19 cellular contexts compared by ENCODE assay signal in the genomic region with DNA sequence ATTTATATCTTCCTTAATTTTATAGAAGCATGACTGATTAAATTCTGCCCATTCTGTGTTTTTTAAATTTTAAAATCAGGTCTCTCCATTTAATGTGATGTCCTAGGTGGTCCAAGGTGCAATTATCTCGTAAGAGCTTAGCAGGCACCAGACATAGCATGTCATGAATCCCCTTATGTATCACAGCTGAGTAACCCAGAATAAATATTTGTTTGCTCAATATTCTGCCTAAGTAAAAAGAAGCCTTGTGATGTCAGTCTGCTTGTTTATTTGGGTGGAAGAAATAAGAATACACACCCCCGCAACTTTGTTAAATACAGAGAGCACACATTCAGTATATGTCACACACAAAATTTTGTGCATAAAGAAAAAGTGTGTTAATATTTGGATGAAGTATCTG.
"Had no signal": no experiment of that assay in that cellular context is flagged by ENCODE, and none has a peak within 500 bp of the region (broad histone marks: within the 10 kb centered on the region; RNA-seq: fewer than 3 reads in every experiment).

No MANE protein-coding gene starts in this region.

- H3K9me3 ChIP-seq: body of pancreas, colonic mucosa, tibial nerve had no signal

- H3K27ac ChIP-seq: body of pancreas, colonic mucosa, tibial nerve had no signal

- H3K4me3 Mint-ChIP-seq: activated CD4-positive, alpha-beta T cell treated with anti-CD3 and anti-CD28 coated beads, Interleukin-2, amount 10 ng/mL, durations not matched to agents 24 days and 14 days; activated CD8-positive, alpha-beta T cell treated with anti-CD3 and anti-CD28 coated beads for 36 hours; activated T-helper 17 cell treated with anti-CD3 and anti-CD28 coated beads, Interleukin-2, amount 50 U/mL, for 72 hours; mesothelial cell of epicardium; natural killer cell treated with Interleukin-12 subunit alpha and Interleukin-12 subunit beta and Interleukin-15 and Interleukin-18, amount 100 ng/mL, for 72 hours had no signal

- H3K4me3 ChIP-seq: body of pancreas, colonic mucosa, tibial nerve had no signal

- H3K4me1 Mint-ChIP-seq: mesothelial cell of epicardium had no signal

- DNase-seq: activated CD4-positive, alpha-beta T cell treated with anti-CD3 and anti-CD28 coated beads, Interleukin-2, amount 10 ng/mL, durations not matched to agents 24 days and 14 days; activated CD8-positive, alpha-beta T cell treated with anti-CD3 and anti-CD28 coated beads for 36 hours; activated naive CD4-positive, alpha-beta T cell treated with Interleukin-2 at 50 U/mL for 16 hours; activated T-cell treated with anti-CD3 and anti-CD28 coated beads, Interleukin-2, amount 50 U/mL, for 1 hour; body of pancreas; colonic mucosa; stimulated activated CD4-positive, alpha-beta T cell treated with anti-CD3 and anti-CD28 coated beads, Interleukin-2, amount 100 ng/mL, for 24 hours; stimulated activated naive CD8-positive, alpha-beta T cell treated with anti-CD3 and anti-CD28 coated beads, Interleukin-15, Interleukin-2, amounts not matched to agents 100 U/mL and 50 U/mL, for 24 hours; substantia nigra; T-helper 9 cell had no signal

- ATAC-seq: activated CD8-positive, alpha-beta T cell treated with anti-CD3 and anti-CD28 coated beads for 36 hours; activated T-helper 17 cell treated with anti-CD3 and anti-CD28 coated beads, Interleukin-2, amount 50 U/mL, for 72 hours; body of pancreas; left lobe of liver; natural killer cell treated with Interleukin-12 subunit alpha and Interleukin-12 subunit beta and Interleukin-15 and Interleukin-18, amount 100 ng/mL, for 72 hours; stimulated activated naive CD8-positive, alpha-beta T cell treated with anti-CD3 and anti-CD28 coated beads, Interleukin-15, Interleukin-2, amounts not matched to agents 100 U/mL and 50 U/mL, for 24 hours had no signal

- H3K27me3 Mint-ChIP-seq: activated CD4-positive, alpha-beta T cell treated with anti-CD3 and anti-CD28 coated beads, Interleukin-2, amount 10 ng/mL, durations not matched to agents 24 days and 14 days; activated CD8-positive, alpha-beta T cell treated with anti-CD3 and anti-CD28 coated beads for 36 hours; activated T-helper 17 cell treated with anti-CD3 and anti-CD28 coated beads, Interleukin-2, amount 50 U/mL, for 72 hours; natural killer cell treated with Interleukin-12 subunit alpha and Interleukin-12 subunit beta and Interleukin-15 and Interleukin-18, amount 100 ng/mL, for 72 hours had no signal

- H3K27me3 ChIP-seq: body of pancreas, colonic mucosa, tibial nerve had no signal

- FAIRE-seq: endometrium, frontal cortex, keratinocyte, urothelium cell line had no signal

- H3K36me3 ChIP-seq: colonic mucosa, tibial nerve had no signal

- H3K27ac Mint-ChIP-seq: activated CD4-positive, alpha-beta T cell treated with anti-CD3 and anti-CD28 coated beads, Interleukin-2, amount 10 ng/mL, durations not matched to agents 24 days and 14 days; activated CD8-positive, alpha-beta T cell treated with anti-CD3 and anti-CD28 coated beads for 36 hours; activated T-helper 17 cell treated with anti-CD3 and anti-CD28 coated beads, Interleukin-2, amount 50 U/mL, for 72 hours; mesothelial cell of epicardium; natural killer cell treated with Interleukin-12 subunit alpha and Interleukin-12 subunit beta and Interleukin-15 and Interleukin-18, amount 100 ng/mL, for 72 hours had no signal

- H3K4me1 ChIP-seq: body of pancreas, colonic mucosa had no signal

- H3K9me3 Mint-ChIP-seq: activated CD4-positive, alpha-beta T cell treated with anti-CD3 and anti-CD28 coated beads, Interleukin-2, amount 10 ng/mL, durations not matched to agents 24 days and 14 days; activated CD8-positive, alpha-beta T cell treated with anti-CD3 and anti-CD28 coated beads for 36 hours; activated T-helper 17 cell treated with anti-CD3 and anti-CD28 coated beads, Interleukin-2, amount 50 U/mL, for 72 hours; mesothelial cell of epicardium; natural killer cell treated with Interleukin-12 subunit alpha and Interleukin-12 subunit beta and Interleukin-15 and Interleukin-18, amount 100 ng/mL, for 72 hours had no signal

- H3K36me3 Mint-ChIP-seq: mesothelial cell of epicardium; natural killer cell treated with Interleukin-12 subunit alpha and Interleukin-12 subunit beta and Interleukin-15 and Interleukin-18, amount 100 ng/mL, for 72 hours had no signal
